ENCODE assay signal across 27 cellular contexts in the genomic region with DNA sequence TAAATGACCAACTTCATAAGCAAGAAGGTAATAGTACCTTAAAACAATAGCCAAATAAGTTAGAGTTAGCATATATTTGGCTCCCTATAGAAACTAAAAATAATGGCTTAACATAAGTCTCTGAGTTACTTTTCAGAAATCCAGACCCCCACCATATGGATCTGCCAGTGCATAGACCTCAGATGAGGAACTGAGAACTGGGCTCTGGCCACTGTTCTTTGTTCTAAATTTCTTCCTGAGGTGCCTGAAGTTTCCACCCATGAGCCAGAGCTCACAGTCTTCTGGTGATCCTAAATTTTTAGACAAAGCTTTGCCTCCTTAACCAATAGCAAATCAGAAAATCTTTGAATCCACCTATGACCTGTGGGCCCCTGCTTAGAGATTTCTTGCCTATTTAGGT.
"Had no signal": no experiment of that assay in that cellular context is flagged by ENCODE, and none has a peak within 500 bp of the region (broad histone marks: within the 10 kb centered on the region; RNA-seq: fewer than 3 reads in every experiment).

No MANE protein-coding gene starts in this region.

- H3K4me3 ChIP-seq: pancreas, prostate gland, right atrium auricular region, right lobe of liver, sigmoid colon, stomach, thoracic aorta, thyroid gland, tibial nerve, upper lobe of left lung, vagina had no signal

- ATAC-seq: naive thymus-derived CD8-positive, alpha-beta T cell; natural killer cell treated with Interleukin-12 subunit alpha and Interleukin-12 subunit beta and Interleukin-15 and Interleukin-18, amount 100 ng/mL, for 72 hours; pancreas; stimulated activated effector memory CD8-positive, alpha-beta T cell treated with anti-CD3 and anti-CD28 coated beads, Interleukin-12 subunit alpha, Interleukin-12 subunit beta, amount 100 ng/mL, for 72 hours; stimulated activated naive B cell treated with anti-CD40 and anti-IgM and Interleukin-4, amounts not matched to agents 10 μg/mL and 1 μg/mL and 100 μg/mL, for 72 hours had no signal

- DNase-seq: naive thymus-derived CD8-positive, alpha-beta T cell; nephron progenitor cell; nucleus accumbens; pancreas; retina; right lobe of liver; sigmoid colon; small intestine; stimulated activated CD4-positive, alpha-beta T cell treated with anti-CD3 and anti-CD28 coated beads, Interleukin-15, amount 100 ng/mL, for 24 hours; stimulated activated CD4-positive, alpha-beta T cell treated with anti-CD3 and anti-CD28 coated beads, Interleukin-2, amount 100 ng/mL, for 24 hours; stimulated activated CD4-positive, alpha-beta T cell treated with anti-CD3 and anti-CD28 coated beads, Interleukin-2, amount 100 ng/mL, for 48 hours; stimulated activated CD4-positive, alpha-beta T cell treated with anti-CD3 and anti-CD28 coated beads, Interleukin-4, amount 100 ng/mL, for 24 hours; stimulated activated naive B cell treated with anti-CD40 and anti-IgM and Interleukin-4, amounts not matched to agents 10 μg/mL and 1 μg/mL and 100 μg/mL, for 72 hours; stimulated activated naive CD4-positive, alpha-beta T cell treated with Interleukin-2 at 50 U/mL for 16 hours; stomach; thyroid gland; trophoblast cell; upper lobe of left lung had no signal

- FAIRE-seq: pancreas, small intestine, urothelium cell line had no signal

- H3K4me1 ChIP-seq: pancreas, prostate gland, right atrium auricular region, right lobe of liver, sigmoid colon, stomach, thyroid gland, tibial nerve, upper lobe of left lung, vagina had no signal

- H3K27ac ChIP-seq: neutrophil, pancreas, prostate gland, right atrium auricular region, right lobe of liver, sigmoid colon, stomach, thoracic aorta, thyroid gland, tibial nerve, upper lobe of left lung, vagina had no signal

- H3K9me3 ChIP-seq: neutrophil, pancreas, prostate gland, thyroid gland, vagina had no signal

- H3K27me3 ChIP-seq: neutrophil, pancreas, right atrium auricular region, right lobe of liver, sigmoid colon, stomach, thyroid gland, tibial nerve, upper lobe of left lung, vagina had no signal

- H3K36me3 ChIP-seq: neutrophil, pancreas, prostate gland, right atrium auricular region, right lobe of liver, sigmoid colon, stomach, thoracic aorta, thyroid gland, tibial nerve, upper lobe of left lung, vagina had no signal
